10 cellular contexts compared by ENCODE assay signal in genomic region chr17:78747479-78747878, GRCh38. TPM values are rescaled to one million over a fixed set of nuclear protein-coding genes. Genes with fewer than 3 reads are reported as not detected.
DNase-seq lines count a peak whose midpoint lies in the region; ATAC-seq and TF ChIP-seq lines count a peak whose summit lies in the region.
"Had no signal": no experiment of that assay in that cellular context is flagged by ENCODE, and none has a peak within 500 bp of the region (broad histone marks: within the 10 kb centered on the region; RNA-seq: fewer than 3 reads in every experiment).

No MANE protein-coding gene starts in this region.

- POLR2A ChIA-PET in activated naive CD8-positive, alpha-beta T cell treated with anti-CD3 and anti-CD28 coated beads, Interleukin-2, amount 10 ng/mL, durations not matched to agents 7 days and 5 days (lab: Charles Lee): interaction anchor here (0.6 to 4.6 kb wide), 6 partner anchors 12 to 33 kb away, joined by 4 to 41 read pairs (median 13); no protein-coding TSS in a partner anchor

- peak overlapping the region; percentile 3 for H3K4me3 Mint-ChIP-seq in activated naive CD8-positive, alpha-beta T cell treated with anti-CD3 and anti-CD28 coated beads, Interleukin-2, amount 10 ng/mL, durations not matched to agents 7 days and 5 days
- peak overlapping the region; percentile 77 for H3K4me3 Mint-ChIP-seq in memory B cell

- H3K4me1 ChIP-seq in heart left ventricle (peaks cover 0 to 96% (median 40%) of the 10 kb centered on the region in 12 donors), upper lobe of right lung (peaks cover 78% of the 10 kb centered on the region)

- H3K9me3 Mint-ChIP-seq in activated naive CD8-positive, alpha-beta T cell treated with anti-CD3 and anti-CD28 coated beads, Interleukin-2, amount 10 ng/mL, durations not matched to agents 7 days and 5 days: no peaks in the 10 kb centered on the region
- H3K9me3 Mint-ChIP-seq in memory B cell: no peaks in the 10 kb centered on the region

- H3K4me3 ChIP-seq in heart left ventricle: peak overlapping the region in 1 of 12 donors; percentile 32
- no peak overlapping the region for H3K4me3 ChIP-seq in upper lobe of right lung
- H3K4me3 ChIP-seq: MG63 had no signal

- no peak for ATAC-seq in heart left ventricle
- no peak for ATAC-seq in left ventricle myocardium superior
- no peak for ATAC-seq in activated naive CD8-positive, alpha-beta T cell treated with anti-CD3 and anti-CD28 coated beads, Interleukin-2, amount 10 ng/mL, durations not matched to agents 7 days and 5 days (ENCODE audit: low read depth)
- no peak for ATAC-seq in memory B cell (ENCODE audit: low read depth)
- no peak for ATAC-seq in upper lobe of right lung
- no peak for ATAC-seq in HG03280 (IDR thresholded peaks at IDR 0.05; ENCODE audit: unreplicated experiment)

- no peaks in the 10 kb centered on the region for H3K9me3 ChIP-seq in heart left ventricle
- H3K9me3 ChIP-seq in upper lobe of right lung: no peaks in the 10 kb centered on the region
- H3K9me3 ChIP-seq: MG63 had no signal

- TF ChIP-seq POLR2A in heart left ventricle (IDR thresholded peaks at IDR 0.05): no peak

- 86 to 89% (median 86%) methylated on average over 2 of the region's 2 CpGs for WGBS in heart left ventricle, 4 donors

- peaks cover 11% of the 10 kb centered on the region for H3K36me3 Mint-ChIP-seq in activated naive CD8-positive, alpha-beta T cell treated with anti-CD3 and anti-CD28 coated beads, Interleukin-2, amount 10 ng/mL, durations not matched to agents 7 days and 5 days
- peaks cover 5% of the 10 kb centered on the region for H3K36me3 Mint-ChIP-seq in memory B cell

- H3K27me3 Mint-ChIP-seq in activated naive CD8-positive, alpha-beta T cell treated with anti-CD3 and anti-CD28 coated beads, Interleukin-2, amount 10 ng/mL, durations not matched to agents 7 days and 5 days: no peaks in the 10 kb centered on the region
- H3K27me3 Mint-ChIP-seq in memory B cell: no peaks in the 10 kb centered on the region

- intact Hi-C loops in heart left ventricle (cut with DNase I): loop anchor here in 6 of 10 donors (5.0 to 10.0 kb wide), 5 partner anchors 35 to 253 kb away; partner anchors contain the start of gene CYTH1 (in 2 of the 6)
- intact Hi-C loops in left ventricle myocardium superior (cut with micrococcal nuclease): no loop called here
- intact Hi-C loops in upper lobe of right lung (cut with DNase I): no loop called here

- no peaks in the 10 kb centered on the region for H3K27me3 ChIP-seq in heart left ventricle
- no peaks in the 10 kb centered on the region for H3K27me3 ChIP-seq in upper lobe of right lung
- H3K27me3 ChIP-seq: MG63 had no signal

- DNase-seq in heart left ventricle: no peak
- no peak for DNase-seq in left ventricle myocardium superior
- no peak for DNase-seq in activated naive CD8-positive, alpha-beta T cell treated with anti-CD3 and anti-CD28 coated beads, Interleukin-2, amount 10 ng/mL, durations not matched to agents 7 days and 5 days
- no peak for DNase-seq in memory B cell (ENCODE audit: low spot score in 2 of 2)
- DNase-seq in upper lobe of right lung: no peak
- no peak for DNase-seq in NOMO-1 treated with dmso at 0.1 percent for 144 hours (lab: John Stamatoyannopoulos, UW; ENCODE audit: unreplicated experiment)
- no peak for DNase-seq in GM13977 (ENCODE audit: low spot score)
- DNase-seq: MG63, NCI-H82 had no signal

- peak overlapping the region in 7 of 12 donors; percentile 7 to 81 (median 68) for H3K27ac ChIP-seq in heart left ventricle
- peak overlapping the region; percentile 75 for H3K27ac ChIP-seq in upper lobe of right lung

- no peak for TF ChIP-seq CTCF in heart left ventricle (IDR thresholded peaks at IDR 0.05)
- TF ChIP-seq CTCF in upper lobe of right lung (IDR thresholded peaks at IDR 0.05): no peak
- no peak for TF ChIP-seq CTCF in GM13977 (IDR thresholded peaks at IDR 0.05; ENCODE audit: extremely low read depth, insufficient read depth, missing control alignments)

- peak overlapping the region; percentile 93 for H3K27ac Mint-ChIP-seq in activated naive CD8-positive, alpha-beta T cell treated with anti-CD3 and anti-CD28 coated beads, Interleukin-2, amount 10 ng/mL, durations not matched to agents 7 days and 5 days
- peak overlapping the region; percentile 94 for H3K27ac Mint-ChIP-seq in memory B cell

- H3K4me1 Mint-ChIP-seq in activated naive CD8-positive, alpha-beta T cell treated with anti-CD3 and anti-CD28 coated beads, Interleukin-2, amount 10 ng/mL, durations not matched to agents 7 days and 5 days: peaks cover 77% of the 10 kb centered on the region
- H3K4me1 Mint-ChIP-seq in memory B cell: peaks cover 57% of the 10 kb centered on the region

- H3K36me3 ChIP-seq in heart left ventricle (peaks cover 0 to 12% (median 0%) of the 10 kb centered on the region in 9 donors), upper lobe of right lung (no peaks in the 10 kb centered on the region)
- H3K36me3 ChIP-seq: MG63 had no signal

- in situ Hi-C loops in GM13977 (cut with MboI; ENCODE audit: low pct_unique_long_range_greater_than_20kb, low sequenced_read_pairs, unreplicated experiment): no loop called here

RNA-seq across cellular contexts. Expression of gene CYTH1, which starts 34.6 kb away (rescaled TPM):
- total RNA-seq in heart left ventricle: 10 to 100 TPM; 27.2 to 59.1 (median 31.2) TPM
- 10 to 100 TPM; 20.0 to 28.1 TPM for polyA plus RNA-seq in heart left ventricle
- 38.0 TPM for total RNA-seq in left ventricle myocardium superior
- total RNA-seq in activated naive CD8-positive, alpha-beta T cell treated with anti-CD3 and anti-CD28 coated beads, Interleukin-2, amount 10 ng/mL, durations not matched to agents 7 days and 5 days: 100 to 1,000 TPM; 180 to 200 TPM
- 103 TPM for total RNA-seq in upper lobe of right lung

Comparison
In these comparisons a context has a peak if more than half of its experiments do, and no peak if none do; other contexts are left out.
1. intact Hi-C loops: an anchor here in heart left ventricle (5.0 to 10.0 kb wide); none called in left ventricle myocardium superior and upper lobe of right lung.